1 cellular context compared by ENCODE assay signal in the genomic region with DNA sequence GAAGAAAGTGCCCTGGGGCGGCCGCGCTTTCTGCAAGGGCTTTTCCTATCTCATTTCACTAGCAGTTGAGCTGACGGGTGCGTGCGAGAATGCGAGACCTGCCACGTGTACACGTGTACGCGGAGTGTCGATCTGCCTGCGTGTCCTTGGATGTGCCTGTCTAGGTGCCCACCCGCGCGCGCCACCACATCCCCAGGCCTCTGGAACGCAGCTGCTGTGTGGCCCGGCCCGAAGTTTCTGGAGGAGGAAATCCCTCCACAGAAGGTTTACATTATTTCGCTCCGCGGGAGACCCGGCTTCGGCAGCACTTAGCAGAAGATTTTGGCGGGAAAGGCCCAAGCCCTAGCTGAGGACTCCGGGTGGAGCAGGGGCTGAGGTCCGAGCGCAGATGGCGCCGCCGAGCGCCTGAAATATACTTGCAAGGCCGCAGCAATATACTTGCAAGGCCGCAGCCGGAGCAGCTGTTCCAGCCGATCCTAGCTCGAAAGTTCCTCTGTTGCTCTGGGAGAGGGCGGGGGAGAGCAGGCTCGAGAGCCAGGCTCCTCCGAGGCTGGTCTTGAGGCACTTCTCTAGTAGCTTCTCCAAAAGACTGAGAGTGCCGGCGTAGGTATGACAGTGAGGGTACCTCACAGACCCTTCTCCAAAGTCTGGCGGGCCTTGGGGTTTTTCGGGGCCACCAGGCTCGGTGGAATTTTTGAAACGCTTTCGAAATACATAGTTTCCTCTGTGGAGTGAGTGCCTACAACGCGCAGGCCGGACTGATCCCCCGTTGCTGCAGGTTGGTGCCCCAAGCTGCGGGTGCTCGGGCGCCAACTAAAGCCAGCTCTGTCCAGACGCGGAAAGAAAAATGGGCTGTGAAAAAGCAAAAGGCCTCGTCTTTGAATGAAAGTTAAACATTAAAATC.
TF ChIP-seq lines count a peak whose summit lies in the region.

No MANE protein-coding gene starts in this region.

TF ChIP-seq in IMR-90, 13 proteins besides CTCF, POLR2A, EP300 and RAD21:
- TF ChIP-seq, protein P1, sequence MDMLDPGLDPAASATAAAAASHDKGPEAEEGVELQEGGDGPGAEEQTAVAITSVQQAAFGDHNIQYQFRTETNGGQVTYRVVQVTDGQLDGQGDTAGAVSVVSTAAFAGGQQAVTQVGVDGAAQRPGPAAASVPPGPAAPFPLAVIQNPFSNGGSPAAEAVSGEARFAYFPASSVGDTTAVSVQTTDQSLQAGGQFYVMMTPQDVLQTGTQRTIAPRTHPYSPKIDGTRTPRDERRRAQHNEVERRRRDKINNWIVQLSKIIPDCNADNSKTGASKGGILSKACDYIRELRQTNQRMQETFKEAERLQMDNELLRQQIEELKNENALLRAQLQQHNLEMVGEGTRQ (IDR thresholded peaks at IDR 0.05; ENCODE audit: low read depth, low read length), result no peak
- TF ChIP-seq BHLHE40 (IDR thresholded peaks at IDR 0.05; ENCODE audit: low read depth, low read length) (no peak), RCOR1 (IDR thresholded peaks at IDR 0.05; ENCODE audit: insufficient replicate concordance, low read length) (no peak), MXI1 (IDR thresholded peaks at IDR 0.05; ENCODE audit: borderline replicate concordance, low read depth, low read length) (no peak), FOS (IDR thresholded peaks at IDR 0.05; ENCODE audit: low read depth, low read length) (no peak)
